Comparison of ENCODE assay signal across 11 cellular contexts in the genomic region with DNA sequence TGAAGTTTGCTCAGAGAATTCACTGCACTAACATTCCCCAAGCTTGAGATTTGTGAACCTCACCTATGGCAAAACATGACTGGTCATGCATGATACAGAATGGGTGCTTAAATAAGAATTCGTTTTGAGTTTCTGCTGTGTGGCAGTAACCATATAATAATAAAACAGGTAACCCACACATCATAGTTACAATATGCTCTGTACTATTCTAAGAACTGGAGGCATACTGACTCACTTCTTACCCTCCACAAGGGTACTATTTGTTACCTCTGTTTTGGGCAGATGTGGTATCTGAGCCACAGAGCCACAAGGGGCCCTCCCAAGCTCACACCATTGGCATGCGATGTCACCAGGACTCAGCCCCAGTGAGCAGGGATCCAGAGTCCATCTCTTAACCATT.
DNase-seq lines count a peak whose midpoint lies in the region; ATAC-seq and TF ChIP-seq lines count a peak whose summit lies in the region.
"Had no signal": no experiment of that assay in that cellular context is flagged by ENCODE, and none has a peak within 500 bp of the region (broad histone marks: within the 10 kb centered on the region; RNA-seq: fewer than 3 reads in every experiment).

No MANE protein-coding gene starts in this region.

- DNase-seq in GM12865 (ENCODE audit: low read depth) (peak; percentile 70), SW 1271 (lab: John Stamatoyannopoulos, UW) (no peak), HUDEP-2 (lab: John Stamatoyannopoulos, UW; ENCODE audit: unreplicated experiment in 76 of 76) (no peak), HAP-1 (ENCODE audit: low spot score in 2 of 2) (no peak)
- DNase-seq in T-helper 2 cell treated with Interferon-gamma antibody and Interleukin-4, amounts not matched to agents 5 μg/mL and 100 μg/mL, for 36 hours (ENCODE audit: low spot score): peak; percentile 56
- DNase-seq in activated CD8-positive, alpha-beta memory T cell treated with anti-CD3 and anti-CD28 coated beads, Interleukin-2, amount 50 U/mL, for 48 hours: no peak
- DNase-seq: NCI-H1417 had no signal

- peaks cover 6% of the 10 kb centered on the region for H3K9me3 Mint-ChIP-seq in T-helper 2 cell treated with Interferon-gamma antibody and Interleukin-4, amounts not matched to agents 5 μg/mL and 100 μg/mL, for 36 hours
- H3K9me3 Mint-ChIP-seq: neural progenitor cell had no signal

- peak overlapping the region; percentile 27 for H3K27ac Mint-ChIP-seq in T-helper 2 cell treated with Interferon-gamma antibody and Interleukin-4, amounts not matched to agents 5 μg/mL and 100 μg/mL, for 36 hours
- H3K27ac Mint-ChIP-seq: neural progenitor cell had no signal

- H3K4me3 ChIP-seq in GM12865 (ENCODE audit: low read depth, low read length) (no peak overlapping the region), HAP-1 (no peak overlapping the region)
- H3K4me3 ChIP-seq: neural progenitor cell had no signal

- no peaks in the 10 kb centered on the region for H3K9me3 ChIP-seq in HAP-1

- no peak for TF ChIP-seq CTCF in GM12865 (IDR thresholded peaks at IDR 0.05; ENCODE audit: insufficient read depth, low read depth, low read length, missing control alignments)

- in situ Hi-C loops in HAP-1 (cut with MboI; ENCODE audit: low sequenced_read_pairs): loop anchor here (25.0 kb wide), 1 partner anchor 466 kb away; no protein-coding TSS in a partner anchor

- no peaks in the 10 kb centered on the region for H3K27me3 ChIP-seq in HAP-1 (ENCODE audit: low read depth)
- H3K27me3 ChIP-seq: neural progenitor cell had no signal

- no peak overlapping the region for H3K4me3 Mint-ChIP-seq in T-helper 2 cell treated with Interferon-gamma antibody and Interleukin-4, amounts not matched to agents 5 μg/mL and 100 μg/mL, for 36 hours
- H3K4me3 Mint-ChIP-seq: CD14-positive monocyte, neural progenitor cell had no signal

- H3K27me3 Mint-ChIP-seq in T-helper 2 cell treated with Interferon-gamma antibody and Interleukin-4, amounts not matched to agents 5 μg/mL and 100 μg/mL, for 36 hours (ENCODE audit: low read depth): no peaks in the 10 kb centered on the region

- H3K4me1 ChIP-seq in HAP-1: no peaks in the 10 kb centered on the region
- H3K4me1 ChIP-seq: neural progenitor cell had no signal

- H3K36me3 ChIP-seq in HAP-1 (replicated peaks): no peaks in the 10 kb centered on the region
- H3K36me3 ChIP-seq: neural progenitor cell had no signal

- peak; percentile 46 for ATAC-seq in GM18870 (IDR thresholded peaks at IDR 0.05; ENCODE audit: unreplicated experiment)
- ATAC-seq in HG02938 (IDR thresholded peaks at IDR 0.05; ENCODE audit: unreplicated experiment): peak; percentile 31

- H3K36me3 Mint-ChIP-seq in T-helper 2 cell treated with Interferon-gamma antibody and Interleukin-4, amounts not matched to agents 5 μg/mL and 100 μg/mL, for 36 hours (ENCODE audit: low read depth): peaks cover 1% of the 10 kb centered on the region
- H3K36me3 Mint-ChIP-seq: neural progenitor cell had no signal

- peaks cover 43% of the 10 kb centered on the region for H3K4me1 Mint-ChIP-seq in T-helper 2 cell treated with Interferon-gamma antibody and Interleukin-4, amounts not matched to agents 5 μg/mL and 100 μg/mL, for 36 hours (ENCODE audit: low read depth)
- H3K4me1 Mint-ChIP-seq: neural progenitor cell had no signal

Comparison
In these comparisons a context has a peak if more than half of its experiments do, and no peak if none do; other contexts are left out.
1. DNase-seq: peak in GM12865 (single experiment) and T-helper 2 cell treated with Interferon-gamma antibody and Interleukin-4, amounts not matched to agents 5 μg/mL and 100 μg/mL, for 36 hours (single experiment); none in SW 1271 (0 of 2), HUDEP-2 (0 of 76), activated CD8-positive, alpha-beta memory T cell treated with anti-CD3 and anti-CD28 coated beads, Interleukin-2, amount 50 U/mL, for 48 hours (single experiment) and HAP-1 (0 of 2).